ENCODE assay signal across 1 cellular context in the genomic region with DNA sequence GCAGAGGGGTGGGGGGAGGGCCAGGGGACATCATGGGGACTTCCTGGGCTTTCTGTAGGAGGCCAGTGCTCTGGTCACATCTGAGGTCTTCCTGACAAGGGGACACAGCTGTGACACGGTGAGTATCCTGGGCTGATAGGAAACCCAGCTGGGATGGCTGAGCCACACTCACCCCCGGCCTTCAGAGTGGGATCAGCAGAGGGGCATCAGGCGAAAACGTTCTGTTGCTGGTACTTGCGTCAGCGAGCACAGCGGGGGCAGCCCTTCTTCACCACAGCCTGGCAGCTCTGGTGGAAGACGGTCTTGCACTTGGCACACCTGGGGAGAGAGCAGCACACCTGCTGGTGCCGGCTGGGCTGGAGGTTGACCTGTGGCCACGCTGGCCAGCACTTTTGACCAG.
TF ChIP-seq lines count a peak whose summit lies in the region.

No MANE protein-coding gene starts in this region.

TF ChIP-seq in GM23338, 12 proteins besides CTCF, POLR2A, EP300 and RAD21 (continued from another document):
- TF ChIP-seq ZNF114 (CRISPR knock-in tag; IDR thresholded peaks at IDR 0.05) (no peak), NANOG (IDR thresholded peaks at IDR 0.05; ENCODE audit: borderline replicate concordance) (no peak), EZH2phosphoT487 (IDR thresholded peaks at IDR 0.05; ENCODE audit: unreplicated experiment) (no peak)
- TF ChIP-seq, protein P1, sequence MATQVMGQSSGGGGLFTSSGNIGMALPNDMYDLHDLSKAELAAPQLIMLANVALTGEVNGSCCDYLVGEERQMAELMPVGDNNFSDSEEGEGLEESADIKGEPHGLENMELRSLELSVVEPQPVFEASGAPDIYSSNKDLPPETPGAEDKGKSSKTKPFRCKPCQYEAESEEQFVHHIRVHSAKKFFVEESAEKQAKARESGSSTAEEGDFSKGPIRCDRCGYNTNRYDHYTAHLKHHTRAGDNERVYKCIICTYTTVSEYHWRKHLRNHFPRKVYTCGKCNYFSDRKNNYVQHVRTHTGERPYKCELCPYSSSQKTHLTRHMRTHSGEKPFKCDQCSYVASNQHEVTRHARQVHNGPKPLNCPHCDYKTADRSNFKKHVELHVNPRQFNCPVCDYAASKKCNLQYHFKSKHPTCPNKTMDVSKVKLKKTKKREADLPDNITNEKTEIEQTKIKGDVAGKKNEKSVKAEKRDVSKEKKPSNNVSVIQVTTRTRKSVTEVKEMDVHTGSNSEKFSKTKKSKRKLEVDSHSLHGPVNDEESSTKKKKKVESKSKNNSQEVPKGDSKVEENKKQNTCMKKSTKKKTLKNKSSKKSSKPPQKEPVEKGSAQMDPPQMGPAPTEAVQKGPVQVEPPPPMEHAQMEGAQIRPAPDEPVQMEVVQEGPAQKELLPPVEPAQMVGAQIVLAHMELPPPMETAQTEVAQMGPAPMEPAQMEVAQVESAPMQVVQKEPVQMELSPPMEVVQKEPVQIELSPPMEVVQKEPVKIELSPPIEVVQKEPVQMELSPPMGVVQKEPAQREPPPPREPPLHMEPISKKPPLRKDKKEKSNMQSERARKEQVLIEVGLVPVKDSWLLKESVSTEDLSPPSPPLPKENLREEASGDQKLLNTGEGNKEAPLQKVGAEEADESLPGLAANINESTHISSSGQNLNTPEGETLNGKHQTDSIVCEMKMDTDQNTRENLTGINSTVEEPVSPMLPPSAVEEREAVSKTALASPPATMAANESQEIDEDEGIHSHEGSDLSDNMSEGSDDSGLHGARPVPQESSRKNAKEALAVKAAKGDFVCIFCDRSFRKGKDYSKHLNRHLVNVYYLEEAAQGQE (IDR thresholded peaks at IDR 0.05; ENCODE audit: unreplicated experiment), result no peak
- TF ChIP-seq, protein P2, sequence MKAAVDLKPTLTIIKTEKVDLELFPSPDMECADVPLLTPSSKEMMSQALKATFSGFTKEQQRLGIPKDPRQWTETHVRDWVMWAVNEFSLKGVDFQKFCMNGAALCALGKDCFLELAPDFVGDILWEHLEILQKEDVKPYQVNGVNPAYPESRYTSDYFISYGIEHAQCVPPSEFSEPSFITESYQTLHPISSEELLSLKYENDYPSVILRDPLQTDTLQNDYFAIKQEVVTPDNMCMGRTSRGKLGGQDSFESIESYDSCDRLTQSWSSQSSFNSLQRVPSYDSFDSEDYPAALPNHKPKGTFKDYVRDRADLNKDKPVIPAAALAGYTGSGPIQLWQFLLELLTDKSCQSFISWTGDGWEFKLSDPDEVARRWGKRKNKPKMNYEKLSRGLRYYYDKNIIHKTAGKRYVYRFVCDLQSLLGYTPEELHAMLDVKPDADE (IDR thresholded peaks at IDR 0.05), result no peak
TF ChIP-seq in GM23338: peak in this region for 0.
